28 cellular contexts compared by ENCODE assay signal in genomic region chr6:152147269-152147668, GRCh38.
A peak's percentile ranks its signal among the peaks of the same experiment; 100 is the strongest.
DNase-seq lines count a peak whose midpoint lies in the region; ATAC-seq, FAIRE-seq and TF ChIP-seq lines count a peak whose summit lies in the region.
"Had no signal": no experiment of that assay in that cellular context is flagged by ENCODE, and none has a peak within 500 bp of the region (broad histone marks: within the 10 kb centered on the region; RNA-seq: fewer than 3 reads in every experiment).

No MANE protein-coding gene starts in this region.

- H3K36me3 Mint-ChIP-seq in chondrocyte (ENCODE audit: low read depth), result peaks cover 43% of the 10 kb centered on the region
- peaks cover 7 to 96% (median 26%) of the 10 kb centered on the region in 3 donors for H3K36me3 Mint-ChIP-seq in naive thymus-derived CD8-positive, alpha-beta T cell

- FAIRE-seq in GM12892 (lab: Jason Lieb, UNC), result no peak
- FAIRE-seq: GM12891 had no signal

- peaks cover 96% of the 10 kb centered on the region for H3K36me3 ChIP-seq in right atrium auricular region
- peaks cover 4 to 100% (median 95%) of the 10 kb centered on the region in 6 donors for H3K36me3 ChIP-seq in spleen
- peaks cover 0 to 28% (median 6%) of the 10 kb centered on the region in 4 donors for H3K36me3 ChIP-seq in transverse colon
- H3K36me3 ChIP-seq: prostate gland had no signal

- H3K27ac Mint-ChIP-seq in chondrocyte (ENCODE audit: unreplicated experiment), result peak overlapping the region; percentile 82
- peak overlapping the region in 7 of 10 donors; percentile 24 to 90 (median 50) for H3K27ac Mint-ChIP-seq in naive thymus-derived CD8-positive, alpha-beta T cell
- H3K27ac Mint-ChIP-seq: B cell had no signal

- peak; percentile 41 for ATAC-seq in Right ventricle myocardium superior (ENCODE audit: poor library complexity)
- no peak for ATAC-seq in naive thymus-derived CD8-positive, alpha-beta T cell
- ATAC-seq in GM19455 (IDR thresholded peaks at IDR 0.05; ENCODE audit: unreplicated experiment), result no peak
- ATAC-seq: activated CD8-positive, alpha-beta T cell treated with anti-CD3 and anti-CD28 coated beads for 36 hours; esophagus mucosa had no signal

- TF ChIP-seq POLR2A in spleen (IDR thresholded peaks at IDR 0.05) (no peak), transverse colon (IDR thresholded peaks at IDR 0.05) (no peak), GM12892 (IDR thresholded peaks at IDR 0.05; ENCODE audit: low read depth, low read length) (no peak)

- in situ Hi-C loops in transverse colon (cut with MboI; ENCODE audit: low pct_ligation_motif_present in 1 of 4, low pct_unique_long_range_greater_than_20kb in 1 of 4, low sequenced_read_pairs in 3 of 4), result no loop called here

- H3K4me3 Mint-ChIP-seq in chondrocyte (ENCODE audit: unreplicated experiment), result no peak overlapping the region
- H3K4me3 Mint-ChIP-seq in naive thymus-derived CD8-positive, alpha-beta T cell, result no peak overlapping the region
- H3K4me3 Mint-ChIP-seq: activated CD8-positive, alpha-beta T cell treated with anti-CD3 and anti-CD28 coated beads for 36 hours; B cell; H9; IgD-negative memory B cell had no signal

- H3K27me3 Mint-ChIP-seq in chondrocyte (ENCODE audit: low read depth), result no peaks in the 10 kb centered on the region
- H3K27me3 Mint-ChIP-seq in naive thymus-derived CD8-positive, alpha-beta T cell, result no peaks in the 10 kb centered on the region
- H3K27me3 Mint-ChIP-seq: activated CD8-positive, alpha-beta T cell treated with anti-CD3 and anti-CD28 coated beads for 36 hours; B cell; IgD-negative memory B cell had no signal

- intact Hi-C loops in Right ventricle myocardium superior (cut with DNase I), result no loop called here
- intact Hi-C loops in spleen (cut with DNase I; ENCODE audit: low total_unique reads), result no loop called here
- intact Hi-C loops in transverse colon (cut with DNase I; ENCODE audit: low total_unique reads), result no loop called here

- H3K27ac ChIP-seq in right atrium auricular region (peak overlapping the region in 1 of 2 donors; percentile 40), spleen (no peak overlapping the region), transverse colon (no peak overlapping the region)
- H3K27ac ChIP-seq: prostate gland, tibial nerve had no signal

- H3K9me3 Mint-ChIP-seq in chondrocyte (ENCODE audit: low read depth), result no peaks in the 10 kb centered on the region
- H3K9me3 Mint-ChIP-seq in naive thymus-derived CD8-positive, alpha-beta T cell, result no peaks in the 10 kb centered on the region
- H3K9me3 Mint-ChIP-seq: activated CD8-positive, alpha-beta T cell treated with anti-CD3 and anti-CD28 coated beads for 36 hours; H9; IgD-negative memory B cell had no signal

- DNase-seq in Right ventricle myocardium superior, result no peak
- no peak for DNase-seq in right atrium auricular region (ENCODE audit: low spot score)
- no peak for DNase-seq in chondrocyte (ENCODE audit: low spot score)
- no peak for DNase-seq in naive thymus-derived CD8-positive, alpha-beta T cell
- no peak for DNase-seq in spleen
- no peak for DNase-seq in transverse colon
- DNase-seq in GM12892 (ENCODE audit: insufficient read length), result no peak
- DNase-seq: ACHN; activated CD8-positive, alpha-beta T cell treated with anti-CD3 and anti-CD28 coated beads for 36 hours; activated effector memory CD4-positive, alpha-beta T cell treated with Interleukin-2 at 50 U/mL for 16 hours; dermis blood vessel endothelial cell; foreskin fibroblast; H9; head of caudate nucleus; kidney glomerular epithelial cell; NCI-H2107; nucleus accumbens; SHP77; sigmoid colon; stimulated activated CD4-positive, alpha-beta T cell treated with anti-CD3 and anti-CD28 coated beads, Interleukin-4, amount 100 ng/mL, for 1 hour had no signal

- no peak for TF ChIP-seq EP300 in transverse colon (IDR thresholded peaks at IDR 0.05; ENCODE audit: low read depth)

- 90 to 98% (median 93%) methylated on average over 6 of the region's 6 CpGs for WGBS in spleen, 5 donors
- WGBS in transverse colon (ENCODE audit: low coverage in 1 of 2), 2 donors, result 89 to 100% methylated on average over 2 to 6 of the region's 6 CpGs

- H3K4me1 ChIP-seq in right atrium auricular region, result peaks cover 0 to 7% of the 10 kb centered on the region in 2 donors
- peaks cover 0 to 3% (median 0%) of the 10 kb centered on the region in 6 donors for H3K4me1 ChIP-seq in spleen
- H3K4me1 ChIP-seq in transverse colon, result no peaks in the 10 kb centered on the region
- H3K4me1 ChIP-seq: prostate gland had no signal

- H3K9me3 ChIP-seq in right atrium auricular region (no peaks in the 10 kb centered on the region), spleen (no peaks in the 10 kb centered on the region), transverse colon (no peaks in the 10 kb centered on the region)
- H3K9me3 ChIP-seq: prostate gland, sigmoid colon, tibial nerve had no signal

- POLR2A ChIA-PET in naive thymus-derived CD8-positive, alpha-beta T cell (lab: Charles Lee), result no interaction called here

- H3K4me1 Mint-ChIP-seq in chondrocyte (ENCODE audit: low read depth), result peaks cover 34% of the 10 kb centered on the region
- peaks cover 0 to 7% (median 0%) of the 10 kb centered on the region in 4 donors for H3K4me1 Mint-ChIP-seq in naive thymus-derived CD8-positive, alpha-beta T cell
- H3K4me1 Mint-ChIP-seq: B cell, IgD-negative memory B cell had no signal

- TF ChIP-seq CTCF in right atrium auricular region (IDR thresholded peaks at IDR 0.05) (no peak), chondrocyte (IDR thresholded peaks at IDR 0.05) (no peak), spleen (IDR thresholded peaks at IDR 0.05 in 8 of 11, conservative IDR thresholded peaks at IDR 0.05 in 3 of 11) (no peak), transverse colon (IDR thresholded peaks at IDR 0.05) (no peak)

- H3K4me3 ChIP-seq in right atrium auricular region (no peak overlapping the region), spleen (no peak overlapping the region), transverse colon (no peak overlapping the region)
- H3K4me3 ChIP-seq: lung, prostate gland, sigmoid colon, tibial nerve had no signal

- H3K27me3 ChIP-seq in right atrium auricular region (no peaks in the 10 kb centered on the region), spleen (replicated peaks in 1 of 7) (no peaks in the 10 kb centered on the region), transverse colon (no peaks in the 10 kb centered on the region)
- H3K27me3 ChIP-seq: sigmoid colon, tibial nerve had no signal
